8 cellular contexts compared by ENCODE assay signal in genomic region chr9:76403352-76403751, GRCh38. TPM values are rescaled to one million over a fixed set of nuclear protein-coding genes. Genes with fewer than 3 reads are reported as not detected.
DNase-seq lines count a peak whose midpoint lies in the region; ATAC-seq and TF ChIP-seq lines count a peak whose summit lies in the region.

No MANE protein-coding gene starts in this region.

- H3K4me1 Mint-ChIP-seq in brain: peaks cover 3% of the 10 kb centered on the region

- H3K4me3 Mint-ChIP-seq in brain: peak overlapping the region in 1 of 5 experiments; percentile 16

- H3K27me3 Mint-ChIP-seq in brain: peaks cover 9% of the 10 kb centered on the region

- H3K36me3 ChIP-seq in kidney epithelial cell (ENCODE audit: control insufficient read depth, insufficient read depth, low read length) (no peaks in the 10 kb centered on the region), subcutaneous abdominal adipose tissue (ENCODE audit: control insufficient read depth in 5 of 5, insufficient read depth in 5 of 5, low read length in 5 of 5) (no peaks in the 10 kb centered on the region), neuronal stem cell (replicated peaks in 1 of 2; ENCODE audit: control insufficient read depth in 2 of 2, insufficient read depth in 2 of 2, low read length in 2 of 2) (no peaks in the 10 kb centered on the region)

- H4K91ac ChIP-seq in neuronal stem cell (ENCODE audit: low read depth, low read length, poor library complexity): no peak overlapping the region

- H3K9me3 ChIP-seq in subcutaneous abdominal adipose tissue (ENCODE audit: control insufficient read depth in 5 of 5, low read length in 5 of 5) (no peaks in the 10 kb centered on the region), neuronal stem cell (replicated peaks in 1 of 2; ENCODE audit: control insufficient read depth in 2 of 2, insufficient read depth in 1 of 2, low read depth in 1 of 2, low read length in 2 of 2) (no peaks in the 10 kb centered on the region)

- H3K23ac ChIP-seq in neuronal stem cell (ENCODE audit: low read depth, low read length, poor library complexity): no peak overlapping the region

- no peak overlapping the region for H3K14ac ChIP-seq in neuronal stem cell (ENCODE audit: low read length)

- no peak overlapping the region for H2BK15ac ChIP-seq in neuronal stem cell (ENCODE audit: low read length)

- no peak overlapping the region for H2AFZ ChIP-seq in neuronal stem cell (ENCODE audit: low read length)

- no peak overlapping the region for H3K4ac ChIP-seq in neuronal stem cell (ENCODE audit: low read length)

- no peak overlapping the region for H3K18ac ChIP-seq in neuronal stem cell (ENCODE audit: low read length)

- no CpG with 5 or more reads among the region's 2 CpGs for WGBS in neuronal stem cell (ENCODE audit: extremely low coverage in 2 of 2, insufficient read length in 2 of 2, insufficient replicate concordance in 1 of 2), 2 donors

- H2BK12ac ChIP-seq in neuronal stem cell (ENCODE audit: low read length): no peak overlapping the region

- peak; percentile 57 to 60 for TF ChIP-seq CTCF in brain (conservative IDR thresholded peaks at IDR 0.05)
- TF ChIP-seq CTCF in kidney epithelial cell (IDR thresholded peaks at IDR 0.05; ENCODE audit: insufficient read depth, low read length, poor library complexity, severe bottlenecking): peak; percentile 30

- H3K4me3 ChIP-seq in kidney epithelial cell (ENCODE audit: low read depth, low read length) (no peak overlapping the region), subcutaneous abdominal adipose tissue (ENCODE audit: low read depth in 1 of 5, low read length in 5 of 5) (peak overlapping the region in 2 of 5 donors; percentile 34 to 61), neuronal stem cell (ENCODE audit: low read length in 2 of 2) (no peak overlapping the region)

- H4K8ac ChIP-seq in neuronal stem cell (ENCODE audit: low read depth, low read length): no peak overlapping the region

- no peak overlapping the region for H2BK120ac ChIP-seq in neuronal stem cell (ENCODE audit: low read depth, low read length)

- H3K27ac ChIP-seq in subcutaneous abdominal adipose tissue (ENCODE audit: low read depth, low read length) (peak overlapping the region; percentile 57), neuronal stem cell (replicated peaks; ENCODE audit: low read length) (no peak overlapping the region)

- no peaks in the 10 kb centered on the region for H3K27me3 ChIP-seq in kidney epithelial cell (ENCODE audit: control insufficient read depth, insufficient read depth, low read length)
- no peaks in the 10 kb centered on the region for H3K27me3 ChIP-seq in subcutaneous abdominal adipose tissue (ENCODE audit: control insufficient read depth in 5 of 5, insufficient read depth in 4 of 5, low read length in 5 of 5)
- peaks cover 0 to 3% (median 0%) of the 10 kb centered on the region in 3 experiments for H3K27me3 ChIP-seq in neuronal stem cell (ENCODE audit: control insufficient read depth in 3 of 3, insufficient read depth in 3 of 3, low read depth in 1 of 3, low read length in 3 of 3)

- no peaks in the 10 kb centered on the region for H3K79me1 ChIP-seq in neuronal stem cell (ENCODE audit: low read depth, low read length)

- no peak overlapping the region for H2BK5ac ChIP-seq in neuronal stem cell (ENCODE audit: low read length)

- peak; percentile 87 for ATAC-seq in GM19025 (IDR thresholded peaks at IDR 0.05; ENCODE audit: low read depth, unreplicated experiment)
- peak; percentile 85 for ATAC-seq in HG03095 (IDR thresholded peaks at IDR 0.05; ENCODE audit: unreplicated experiment)

- no peaks in the 10 kb centered on the region for H3K36me3 Mint-ChIP-seq in brain

- peak overlapping the region in 1 of 5 experiments; percentile 35 for H3K27ac Mint-ChIP-seq in brain

- H3K9me3 Mint-ChIP-seq in brain: no peaks in the 10 kb centered on the region

- H2AK5ac ChIP-seq in neuronal stem cell (ENCODE audit: low read depth, low read length): no peak overlapping the region

- no peak overlapping the region for H3K4me2 ChIP-seq in neuronal stem cell (ENCODE audit: insufficient read depth, low read length, poor library complexity, severe bottlenecking)

- peak overlapping the region in 2 of 5 donors; percentile 49 to 52 for H3K9ac ChIP-seq in subcutaneous abdominal adipose tissue (ENCODE audit: low read length in 5 of 5)
- no peak overlapping the region for H3K9ac ChIP-seq in neuronal stem cell (ENCODE audit: low read depth, low read length, poor library complexity)

- H3K4me1 ChIP-seq in subcutaneous abdominal adipose tissue (ENCODE audit: control insufficient read depth in 5 of 5, insufficient read depth in 5 of 5, low read length in 5 of 5) (peaks cover 0 to 7% (median 3%) of the 10 kb centered on the region in 5 donors), neuronal stem cell (ENCODE audit: control insufficient read depth in 2 of 2, insufficient read depth in 1 of 2, low read depth in 1 of 2, low read length in 2 of 2) (no peaks in the 10 kb centered on the region)

- DNase-seq in DMS53 (lab: John Stamatoyannopoulos, UW) (peak; percentile 59), NCI-H748 treated with DMSO at 0.1 percent for 48 hours (lab: John Stamatoyannopoulos, UW) (peak; percentile 26), kidney epithelial cell (ENCODE audit: low read depth) (peak; percentile 25), neuronal stem cell (ENCODE audit: low spot score) (no peak)

RNA-seq across cellular contexts. Expression of gene RFK, which starts 9.1 kb away (rescaled TPM):
- 26.3 TPM for polyA plus RNA-seq in brain (ENCODE audit: insufficient read depth, low read depth, low replicate concordance)
- 38.0 and 49.2 TPM in 2 replicates for total RNA-seq in kidney epithelial cell
- polyA plus RNA-seq in neuronal stem cell (2013, experiment 1 of 2): 18.2 TPM
- polyA plus RNA-seq in neuronal stem cell (2013, experiment 2 of 2): 18.9 TPM

RNA-seq across cellular contexts. Expression of gene GCNT1, which starts 55.6 kb away (rescaled TPM):
- 7.1 TPM for polyA plus RNA-seq in brain (ENCODE audit: insufficient read depth, low read depth, low replicate concordance)
- 2.7 and 2.8 TPM in 2 replicates for total RNA-seq in kidney epithelial cell
- polyA plus RNA-seq in neuronal stem cell (2013, experiment 1 of 2): 1.9 TPM
- polyA plus RNA-seq in neuronal stem cell (2013, experiment 2 of 2): 2.1 TPM
